Comparison of ENCODE assay signal across 28 cellular contexts in the genomic region with DNA sequence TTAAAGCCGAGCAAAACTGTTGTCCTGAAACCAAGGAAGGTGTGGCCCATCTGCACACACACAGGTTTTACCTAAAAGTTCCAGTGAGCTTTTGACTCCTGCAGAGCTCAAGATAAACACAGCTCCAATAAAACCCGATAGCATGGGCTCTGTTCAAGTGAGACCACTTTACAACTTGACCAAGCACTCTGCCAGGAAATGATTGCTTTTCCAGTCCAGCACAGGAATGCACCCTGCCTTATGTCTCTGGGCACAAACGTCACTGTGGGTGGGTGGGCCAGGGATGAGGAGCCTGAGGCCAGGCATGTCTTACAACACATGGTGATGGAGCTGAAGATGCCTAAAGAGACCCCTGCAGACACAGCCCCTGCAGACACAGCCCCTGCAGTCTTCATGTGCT.
"Had no signal": no experiment of that assay in that cellular context is flagged by ENCODE, and none has a peak within 500 bp of the region (broad histone marks: within the 10 kb centered on the region; RNA-seq: fewer than 3 reads in every experiment).

No MANE protein-coding gene starts in this region.

- H3K9me3 ChIP-seq: esophagus squamous epithelium, gastroesophageal sphincter, heart left ventricle, mucosa of descending colon, spleen, tibial artery, uterus had no signal

- H3K27ac Mint-ChIP-seq: activated CD4-positive, alpha-beta T cell treated with anti-CD3 and anti-CD28 coated beads, Interleukin-2, amount 10 ng/mL, durations not matched to agents 7 days and 5 days; activated CD8-positive, alpha-beta T cell treated with anti-CD3 and anti-CD28 coated beads, Interleukin-2, amount 10 ng/mL, durations not matched to agents 7 days and 5 days; activated naive CD4-positive, alpha-beta T cell treated with anti-CD3 and anti-CD28 coated beads, Interleukin-2, amount 50 U/mL, for 24 hours; activated T-helper 1 cell treated with anti-CD3 and anti-CD28 coated beads, Interleukin-12 subunit alpha, Interleukin-12 subunit beta, Interleukin-2, Interleukin-4 antibody, amounts not matched to agents 30 ng/mL and 10 ng/mL and 1 ng/mL, durations not matched to agents 14 hours and 24 hours and 36 hours; T-cell; T-helper 2 cell treated with Interferon-gamma antibody and Interleukin-4, amounts not matched to agents 5 μg/mL and 100 μg/mL, for 36 hours had no signal

- H3K4me3 Mint-ChIP-seq: activated CD4-positive, alpha-beta T cell treated with anti-CD3 and anti-CD28 coated beads, Interleukin-2, amount 10 ng/mL, durations not matched to agents 7 days and 5 days; activated CD8-positive, alpha-beta T cell treated with anti-CD3 and anti-CD28 coated beads, Interleukin-2, amount 10 ng/mL, durations not matched to agents 7 days and 5 days; activated naive CD4-positive, alpha-beta T cell treated with anti-CD3 and anti-CD28 coated beads, Interleukin-2, amount 50 U/mL, for 24 hours; activated T-helper 1 cell treated with anti-CD3 and anti-CD28 coated beads, Interleukin-12 subunit alpha, Interleukin-12 subunit beta, Interleukin-2, Interleukin-4 antibody, amounts not matched to agents 30 ng/mL and 10 ng/mL and 1 ng/mL, durations not matched to agents 14 hours and 24 hours and 36 hours; naive B cell; T-cell; T-helper 2 cell treated with Interferon-gamma antibody and Interleukin-4, amounts not matched to agents 5 μg/mL and 100 μg/mL, for 36 hours had no signal

- H3K4me1 Mint-ChIP-seq: activated naive CD4-positive, alpha-beta T cell treated with anti-CD3 and anti-CD28 coated beads, Interleukin-2, amount 50 U/mL, for 24 hours; T-cell had no signal

- ATAC-seq: activated CD4-positive, CD25-positive, alpha-beta regulatory T cell treated with anti-CD3 and anti-CD28 coated beads, Interleukin-2, amount 50 U/mL, for 24 hours; activated CD8-positive, alpha-beta T cell treated with anti-CD3 and anti-CD28 coated beads, Interleukin-2, amount 10 ng/mL, durations not matched to agents 7 days and 5 days; gastroesophageal sphincter; heart left ventricle; left ventricle myocardium superior; mucosa of descending colon; SK-N-SH treated with all-trans-retinoic acid at 6 μM for 48 hours had no signal

- H3K36me3 ChIP-seq: esophagus squamous epithelium, gastroesophageal sphincter, heart left ventricle, spleen, tibial artery, uterus had no signal

- H3K4me3 ChIP-seq: esophagus squamous epithelium, gastroesophageal sphincter, heart left ventricle, mucosa of descending colon, spleen, tibial artery, uterus had no signal

- H3K36me3 Mint-ChIP-seq: activated naive CD4-positive, alpha-beta T cell treated with anti-CD3 and anti-CD28 coated beads, Interleukin-2, amount 50 U/mL, for 24 hours; brain; naive B cell; T-cell had no signal

- DNase-seq: activated CD4-positive, alpha-beta T cell treated with anti-CD3 and anti-CD28 coated beads, Interleukin-2, amount 10 ng/mL, durations not matched to agents 7 days and 5 days; activated CD8-positive, alpha-beta T cell treated with anti-CD3 and anti-CD28 coated beads, Interleukin-2, amount 10 ng/mL, durations not matched to agents 7 days and 5 days; activated gamma-delta T cell treated with Interleukin-2 at 50 U/mL for 16 hours; anterior cingulate cortex; central memory CD4-positive, alpha-beta T cell; esophagus squamous epithelium; kidney; left ventricle myocardium superior; mammary epithelial cell; mucosa of descending colon; naive B cell; retina; stimulated activated CD4-positive, alpha-beta T cell treated with anti-CD3 and anti-CD28 coated beads, Interleukin-4, amount 100 ng/mL, for 1 hour; stimulated activated naive CD4-positive, alpha-beta T cell treated with Interleukin-2 at 50 U/mL for 16 hours; substantia nigra; T-cell; uterus had no signal

- H3K27me3 ChIP-seq: gastroesophageal sphincter, uterus had no signal

- H3K9me3 Mint-ChIP-seq: activated CD4-positive, alpha-beta T cell treated with anti-CD3 and anti-CD28 coated beads, Interleukin-2, amount 10 ng/mL, durations not matched to agents 7 days and 5 days; activated naive CD4-positive, alpha-beta T cell treated with anti-CD3 and anti-CD28 coated beads, Interleukin-2, amount 50 U/mL, for 24 hours; activated T-helper 1 cell treated with anti-CD3 and anti-CD28 coated beads, Interleukin-12 subunit alpha, Interleukin-12 subunit beta, Interleukin-2, Interleukin-4 antibody, amounts not matched to agents 30 ng/mL and 10 ng/mL and 1 ng/mL, durations not matched to agents 14 hours and 24 hours and 36 hours; naive B cell; T-cell; T-helper 2 cell treated with Interferon-gamma antibody and Interleukin-4, amounts not matched to agents 5 μg/mL and 100 μg/mL, for 36 hours had no signal

- H3K27ac ChIP-seq: spleen, tibial artery, VCaP had no signal
